ENCODE assay signal across 10 cellular contexts in the genomic region with DNA sequence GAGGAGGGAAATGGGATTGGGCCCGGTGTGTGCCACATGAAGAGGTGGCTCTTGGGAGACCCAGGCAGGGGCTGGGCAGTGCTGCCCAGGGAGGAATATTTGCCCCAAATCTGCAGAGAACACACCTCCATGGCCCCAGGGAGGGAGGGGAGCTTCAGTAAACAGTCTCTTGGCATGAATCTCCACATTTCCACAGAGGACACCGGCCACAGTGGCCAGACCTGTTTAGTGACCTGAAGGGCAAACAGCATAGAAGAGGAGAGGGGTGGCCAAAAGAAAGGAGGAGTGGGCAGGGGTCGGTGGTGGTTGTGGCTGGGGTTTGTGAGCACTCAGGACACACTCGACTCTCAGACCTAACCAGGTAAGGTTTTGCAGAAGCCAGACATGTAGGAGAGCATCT. TPM values are rescaled to one million over a fixed set of nuclear protein-coding genes. Genes with fewer than 3 reads are reported as not detected.
A peak's percentile ranks its signal among the peaks of the same experiment; 100 is the strongest.
DNase-seq lines count a peak whose midpoint lies in the region; ATAC-seq and TF ChIP-seq lines count a peak whose summit lies in the region.
"Had no signal": no experiment of that assay in that cellular context is flagged by ENCODE, and none has a peak within 500 bp of the region (broad histone marks: within the 10 kb centered on the region; RNA-seq: fewer than 3 reads in every experiment).

No MANE protein-coding gene starts in this region.

- ATAC-seq in natural killer cell treated with Interleukin-12 subunit alpha and Interleukin-12 subunit beta and Interleukin-15 and Interleukin-18, amount 100 ng/mL, for 72 hours, result no peak
- no peak for ATAC-seq in natural killer cell
- ATAC-seq in body of pancreas, result peak; percentile 8

- H3K27ac ChIP-seq in body of pancreas, result peak overlapping the region; percentile 92 to 99 (median 98)

- DNase-seq in natural killer cell treated with Interleukin-12 subunit alpha and Interleukin-12 subunit beta and Interleukin-15 and Interleukin-18, amount 100 ng/mL, for 72 hours (ENCODE audit: low spot score), result no peak
- DNase-seq in natural killer cell (no peak), body of pancreas (peak; percentile 56 to 72 (median 64)), amniotic stem cell (lab: John Stamatoyannopoulos, UW) (no peak), midbrain (lab: John Stamatoyannopoulos, UW) (no peak)
- no peak for DNase-seq in stimulated activated naive CD4-positive, alpha-beta T cell (lab: John Stamatoyannopoulos, UW)
- DNase-seq in stimulated activated CD4-positive, alpha-beta T cell treated with anti-CD3 and anti-CD28 coated beads, Interleukin-4, amount 100 ng/mL, for 24 hours, result no peak
- DNase-seq: BE2C, NCI-H1694 had no signal

- H3K36me3 ChIP-seq in body of pancreas (replicated peaks in 1 of 2; ENCODE audit: insufficient read depth in 1 of 2, low read depth in 2 of 2), result no peaks in the 10 kb centered on the region
- no peaks in the 10 kb centered on the region for H3K36me3 ChIP-seq in mucosa of stomach (ENCODE audit: control insufficient read depth, insufficient read depth, low read length)
- H3K36me3 ChIP-seq: BE2C had no signal

- H3K27me3 Mint-ChIP-seq in natural killer cell treated with Interleukin-12 subunit alpha and Interleukin-12 subunit beta and Interleukin-15 and Interleukin-18, amount 100 ng/mL, for 72 hours, result peaks cover 16 to 27% of the 10 kb centered on the region in 2 donors
- H3K27me3 Mint-ChIP-seq in natural killer cell (ENCODE audit: low read depth in 2 of 2), result peaks cover 6 to 9% of the 10 kb centered on the region in 2 donors

- H3K4me1 ChIP-seq in body of pancreas (peaks cover 78% of the 10 kb centered on the region), mucosa of stomach (ENCODE audit: control insufficient read depth, insufficient read depth, low read length) (peaks cover 78% of the 10 kb centered on the region)
- H3K4me1 ChIP-seq: BE2C had no signal

- H3K4me3 Mint-ChIP-seq in natural killer cell treated with Interleukin-12 subunit alpha and Interleukin-12 subunit beta and Interleukin-15 and Interleukin-18, amount 100 ng/mL, for 72 hours, result peak overlapping the region; percentile 60
- H3K4me3 Mint-ChIP-seq in natural killer cell, result no peak overlapping the region

- intact Hi-C loops in natural killer cell (cut with micrococcal nuclease), result no loop called here
- intact Hi-C loops in body of pancreas (cut with DNase I), result loop anchor here (10.0 kb wide), 1 partner anchor 64 kb away; no protein-coding TSS in a partner anchor

- H3K27me3 ChIP-seq in body of pancreas (no peaks in the 10 kb centered on the region), mucosa of stomach (ENCODE audit: control insufficient read depth, insufficient read depth, low read length) (no peaks in the 10 kb centered on the region)
- H3K27me3 ChIP-seq: BE2C had no signal

- H3K9me3 ChIP-seq in body of pancreas, result no peaks in the 10 kb centered on the region
- H3K9me3 ChIP-seq in mucosa of stomach (ENCODE audit: control insufficient read depth, low read length), result no peaks in the 10 kb centered on the region
- H3K9me3 ChIP-seq: BE2C had no signal

- H3K4me3 ChIP-seq in body of pancreas (no peak overlapping the region), mucosa of stomach (ENCODE audit: low read length) (peak overlapping the region; percentile 29)

- 13 to 16% methylated on average over 3 to 4 of the region's 4 CpGs for WGBS in body of pancreas, 2 donors

- no peaks in the 10 kb centered on the region for H3K9me3 Mint-ChIP-seq in natural killer cell treated with Interleukin-12 subunit alpha and Interleukin-12 subunit beta and Interleukin-15 and Interleukin-18, amount 100 ng/mL, for 72 hours
- no peaks in the 10 kb centered on the region for H3K9me3 Mint-ChIP-seq in natural killer cell

- TF ChIP-seq POLR2A in body of pancreas (IDR thresholded peaks at IDR 0.05), result no peak

- no peaks in the 10 kb centered on the region for H3K36me3 Mint-ChIP-seq in natural killer cell treated with Interleukin-12 subunit alpha and Interleukin-12 subunit beta and Interleukin-15 and Interleukin-18, amount 100 ng/mL, for 72 hours
- no peaks in the 10 kb centered on the region for H3K36me3 Mint-ChIP-seq in natural killer cell

- peak overlapping the region; percentile 63 for H3K9ac ChIP-seq in mucosa of stomach (ENCODE audit: low read length)

- H3K27ac Mint-ChIP-seq in natural killer cell treated with Interleukin-12 subunit alpha and Interleukin-12 subunit beta and Interleukin-15 and Interleukin-18, amount 100 ng/mL, for 72 hours, result peak overlapping the region; percentile 18 to 74
- H3K27ac Mint-ChIP-seq in natural killer cell, result no peak overlapping the region

- H3K4me1 Mint-ChIP-seq in natural killer cell treated with Interleukin-12 subunit alpha and Interleukin-12 subunit beta and Interleukin-15 and Interleukin-18, amount 100 ng/mL, for 72 hours (ENCODE audit: low read depth in 2 of 2), result peaks cover 20 to 23% of the 10 kb centered on the region in 2 donors
- H3K4me1 Mint-ChIP-seq in natural killer cell, result peaks cover 0 to 12% of the 10 kb centered on the region in 2 donors

- TF ChIP-seq CTCF in natural killer cell (IDR thresholded peaks at IDR 0.05), result no peak
- TF ChIP-seq CTCF in body of pancreas (IDR thresholded peaks at IDR 0.05), result no peak

RNA-seq across cellular contexts. Expression of a gene that starts 54.0 kb away (rescaled TPM):
- total RNA-seq in natural killer cell treated with Interleukin-12 subunit alpha and Interleukin-12 subunit beta and Interleukin-15 and Interleukin-18, amount 100 ng/mL, for 72 hours, result 10 to 100 TPM; 23.5 to 44.2 TPM
- total RNA-seq in natural killer cell, result 100 to 1,000 TPM in 1 of 3 donors, 10 to 100 TPM in 2; 52.4 to 105 (median 66.5) TPM
- total RNA-seq in body of pancreas, result 100 to 1,000 TPM in 1 of 2 donors, 10 to 100 TPM in 1; 23.1 to 219 TPM

Comparison
In these comparisons a context has a peak if more than half of its experiments do, and no peak if none do; other contexts are left out.
1. H3K27ac Mint-ChIP-seq: peak in natural killer cell treated with Interleukin-12 subunit alpha and Interleukin-12 subunit beta and Interleukin-15 and Interleukin-18, amount 100 ng/mL, for 72 hours (2 of 2); none in natural killer cell (0 of 2).
2. DNase-seq: peak in body of pancreas (4 of 4); none in natural killer cell treated with Interleukin-12 subunit alpha and Interleukin-12 subunit beta and Interleukin-15 and Interleukin-18, amount 100 ng/mL, for 72 hours (single experiment), natural killer cell (single experiment), stimulated activated naive CD4-positive, alpha-beta T cell (0 of 6), stimulated activated CD4-positive, alpha-beta T cell treated with anti-CD3 and anti-CD28 coated beads, Interleukin-4, amount 100 ng/mL, for 24 hours (single experiment), amniotic stem cell (single experiment) and midbrain (single experiment).